Comparison of ENCODE assay signal across 12 cellular contexts in genomic region chr10:60663850-60664249, GRCh38.
DNase-seq lines count a peak whose midpoint lies in the region; ATAC-seq, FAIRE-seq and TF ChIP-seq lines count a peak whose summit lies in the region.
"Had no signal": no experiment of that assay in that cellular context is flagged by ENCODE, and none has a peak within 500 bp of the region (broad histone marks: within the 10 kb centered on the region; RNA-seq: fewer than 3 reads in every experiment).

No MANE protein-coding gene starts in this region.

- H3K4me1 Mint-ChIP-seq in chondrocyte (ENCODE audit: low read depth), result peaks cover 40% of the 10 kb centered on the region

- POLR2A ChIA-PET in HepG2 (lab: Yijun Ruan, JAX), result no interaction called here

- WGBS in HepG2 (ENCODE audit: low lambda C conversion rate), result 1% methylated on average over 7 of the region's 7 CpGs
- WGBS in right lobe of liver (ENCODE audit: insufficient coverage, low coverage, low lambda C conversion rate, missing lambda C conversion rate), result 14% methylated on average over 7 of the region's 7 CpGs

- no peak overlapping the region for H3K9ac ChIP-seq in HepG2 (ENCODE audit: insufficient read depth, low read depth, low read length)

- no peak overlapping the region for H2AFZ ChIP-seq in HepG2 (ENCODE audit: low read length)

- FAIRE-seq in HepG2 (lab: Jason Lieb, UNC), result no peak

- H3K27ac Mint-ChIP-seq in chondrocyte (ENCODE audit: unreplicated experiment), result peak overlapping the region; percentile 41

- H3K27me3 ChIP-seq in HepG2 (ENCODE audit: control insufficient read depth in 1 of 2, insufficient read depth in 2 of 2, low read length in 2 of 2) (no peaks in the 10 kb centered on the region), right lobe of liver (no peaks in the 10 kb centered on the region), upper lobe of right lung (no peaks in the 10 kb centered on the region)
- H3K27me3 ChIP-seq: adrenal gland, foreskin keratinocyte had no signal

- H3K27ac ChIP-seq in HepG2 (ENCODE audit: extremely low read length, insufficient read depth, low read length), result no peak overlapping the region
- no peak overlapping the region for H3K27ac ChIP-seq in right lobe of liver
- H3K27ac ChIP-seq in upper lobe of right lung, result peak overlapping the region; percentile 53
- H3K27ac ChIP-seq: adrenal gland, foreskin keratinocyte had no signal

- CTCF ChIA-PET in HepG2 (lab: Yijun Ruan, JAX; ENCODE audit: low intra/inter-chr PET ratio, low total read pairs), result no interaction called here

- TF ChIP-seq POLR2A in HepG2 (IDR thresholded peaks at IDR 0.05; ENCODE audit: insufficient read depth in 1 of 2, low read depth in 2 of 2, low read length in 2 of 2) (no peak), right lobe of liver (IDR thresholded peaks at IDR 0.05) (no peak)

- no peak for TF ChIP-seq EP300 in HepG2 (IDR thresholded peaks at IDR 0.05; ENCODE audit: low read depth in 2 of 2, low read length in 2 of 2)
- no peak for TF ChIP-seq EP300 in HepG2 (CRISPR knock-in tag; IDR thresholded peaks at IDR 0.05; ENCODE audit: borderline replicate concordance)

- ATAC-seq in HepG2 (no peak), right lobe of liver (no peak), upper lobe of right lung (peak; percentile 33), HG03139 (IDR thresholded peaks at IDR 0.05; ENCODE audit: unreplicated experiment) (no peak), HG02852 (IDR thresholded peaks at IDR 0.05; ENCODE audit: unreplicated experiment) (no peak), GM18909 (IDR thresholded peaks at IDR 0.05; ENCODE audit: poor library complexity, unreplicated experiment) (no peak)

- no peak overlapping the region for H3K4me2 ChIP-seq in HepG2 (ENCODE audit: low read depth, low read length)

- no peaks in the 10 kb centered on the region for H3K27me3 Mint-ChIP-seq in chondrocyte (ENCODE audit: low read depth)

- no peaks in the 10 kb centered on the region for H4K20me1 ChIP-seq in HepG2 (ENCODE audit: insufficient read depth, low read length)

- in situ Hi-C loops in HepG2 (cut with HindIII; ENCODE audit: extremely low pct_ligation_motif_present, low pct_unique_long_range_greater_than_20kb), result no loop called here

- H3K9me3 ChIP-seq in HepG2 (ENCODE audit: low read length) (no peaks in the 10 kb centered on the region), right lobe of liver (no peaks in the 10 kb centered on the region), upper lobe of right lung (no peaks in the 10 kb centered on the region)
- H3K9me3 ChIP-seq: adrenal gland had no signal

- H3K9me3 Mint-ChIP-seq in chondrocyte (ENCODE audit: low read depth), result peaks cover 6% of the 10 kb centered on the region

- no peaks in the 10 kb centered on the region for H3K79me2 ChIP-seq in HepG2 (ENCODE audit: insufficient read depth, low read length)

- TF ChIP-seq CTCF in HepG2 (CRISPR knock-in tag; IDR thresholded peaks at IDR 0.05) (no peak), right lobe of liver (IDR thresholded peaks at IDR 0.05) (no peak), chondrocyte (IDR thresholded peaks at IDR 0.05) (no peak), upper lobe of right lung (IDR thresholded peaks at IDR 0.05) (no peak)

- BruUV-seq in HepG2 (replicated peaks; lab: Mats Ljungman, UMichigan), result no TSS peak

- no peaks in the 10 kb centered on the region for H3K36me3 ChIP-seq in HepG2 (replicated peaks in 1 of 2; ENCODE audit: control insufficient read depth in 1 of 2, insufficient read depth in 2 of 2, low read length in 2 of 2)
- H3K36me3 ChIP-seq in right lobe of liver, result no peaks in the 10 kb centered on the region
- no peaks in the 10 kb centered on the region for H3K36me3 ChIP-seq in upper lobe of right lung
- H3K36me3 ChIP-seq: adrenal gland had no signal

- TF ChIP-seq RAD21 in HepG2 (CRISPR knock-in tag; IDR thresholded peaks at IDR 0.05), result no peak

- DNase-seq in HepG2 (ENCODE audit: low spot score) (peak; percentile 6), right lobe of liver (no peak), NCI-H2227 (lab: John Stamatoyannopoulos, UW; ENCODE audit: unreplicated experiment) (peak; percentile 28), chondrocyte (ENCODE audit: low spot score) (no peak), upper lobe of right lung (no peak)
- DNase-seq: adrenal gland; foreskin keratinocyte; stimulated activated CD4-positive, alpha-beta T cell treated with anti-CD3 and anti-CD28 coated beads, Interleukin-4, amount 100 ng/mL, for 4 hours; stimulated activated naive CD4-positive, alpha-beta T cell treated with Interleukin-2 at 50 U/mL for 16 hours had no signal

- H3K4me1 ChIP-seq in HepG2 (ENCODE audit: insufficient read depth, low read length) (peaks cover 5% of the 10 kb centered on the region; the same call in 1 of the 2 replicates), right lobe of liver (no peaks in the 10 kb centered on the region), upper lobe of right lung (peaks cover 11% of the 10 kb centered on the region)
- H3K4me1 ChIP-seq: adrenal gland had no signal

- H3K4me3 ChIP-seq in HepG2 (replicated peaks in 1 of 3; ENCODE audit: insufficient read depth in 1 of 3, low read depth in 2 of 3, low read length in 3 of 3) (no peak overlapping the region), right lobe of liver (no peak overlapping the region), upper lobe of right lung (no peak overlapping the region)
- H3K4me3 ChIP-seq: adrenal gland had no signal

- no peaks in the 10 kb centered on the region for H3K36me3 Mint-ChIP-seq in chondrocyte (ENCODE audit: low read depth)

- no peak overlapping the region for H3K4me3 Mint-ChIP-seq in chondrocyte (ENCODE audit: unreplicated experiment)

- intact Hi-C loops in HepG2 (cut with micrococcal nuclease; ENCODE audit: unreplicated experiment) (loop anchor here (5.0 kb wide), 1 partner anchor 103 kb away; no protein-coding TSS in a partner anchor), right lobe of liver (cut with DNase I) (no loop called here), upper lobe of right lung (cut with DNase I) (no loop called here)

TF ChIP-seq in HepG2, 621 proteins besides CTCF, POLR2A, EP300 and RAD21:
- TF ChIP-seq MYPOP (CRISPR knock-in tag; IDR thresholded peaks at IDR 0.05) (0 out of 2 replicates have a peak, but pooled peaks have one; percentile 38), FOXA1 (IDR thresholded peaks at IDR 0.05) (no peak), FOXA1 (CRISPR knock-in tag; IDR thresholded peaks at IDR 0.05) (0 out of 2 replicates have a peak, but pooled peaks have one; percentile 19), BHLHE40 (IDR thresholded peaks at IDR 0.05; ENCODE audit: low read length) (peak; percentile 22; the same call in 1 of the 2 replicates), ZIK1 (CRISPR knock-in tag; IDR thresholded peaks at IDR 0.05; ENCODE audit: borderline replicate concordance, low read depth) (no peak)

Comparison
In these comparisons a context has a peak if more than half of its experiments do, and no peak if none do; other contexts are left out.
1. DNase-seq: peak in HepG2 (single experiment) and NCI-H2227 (single experiment); none in right lobe of liver (0 of 3), chondrocyte (single experiment) and upper lobe of right lung (single experiment).